7 cellular contexts compared by ENCODE assay signal in the genomic region with DNA sequence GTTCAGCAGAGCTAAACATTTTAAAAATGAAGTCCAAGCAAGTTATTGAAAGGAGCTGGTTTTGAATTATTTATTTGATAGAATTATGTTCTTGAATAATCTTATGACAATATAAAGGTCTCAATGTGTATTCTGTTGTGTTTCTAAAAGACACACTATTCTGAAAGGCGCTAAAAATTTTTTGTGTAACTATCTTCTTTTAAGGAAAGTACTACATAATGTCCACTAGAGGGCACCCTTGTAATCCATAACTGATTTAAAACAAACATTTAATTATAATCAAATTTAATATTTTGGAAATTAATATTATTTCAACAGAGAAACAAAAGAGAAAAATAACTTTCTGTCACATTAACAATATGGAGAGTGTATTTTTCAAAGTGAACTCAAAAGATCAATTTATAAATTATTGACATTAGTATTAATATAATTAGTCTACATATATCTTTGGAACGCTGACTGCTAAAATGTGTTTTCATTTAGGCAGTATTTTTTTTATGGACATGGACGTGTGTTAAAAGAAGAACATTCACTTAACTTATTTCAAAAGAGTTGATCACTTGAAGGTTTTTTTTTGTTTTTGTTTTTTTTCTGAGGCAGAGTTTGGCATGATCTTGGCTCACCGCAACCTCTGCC.
DNase-seq lines count a peak whose midpoint lies in the region; ATAC-seq and TF ChIP-seq lines count a peak whose summit lies in the region.

No MANE protein-coding gene starts in this region.

- no peak for TF ChIP-seq EP300 in upper lobe of left lung (IDR thresholded peaks at IDR 0.05)

- no peak overlapping the region for H3K27ac ChIP-seq in upper lobe of left lung

- DNase-seq in GM10266 (ENCODE audit: extremely low spot score) (peak; percentile 7), LHCN-M2 (ENCODE audit: low read depth) (peak; percentile 19), SKM-1 treated with dmso at 0.1 percent for 144 hours (lab: John Stamatoyannopoulos, UW; ENCODE audit: unreplicated experiment) (peak; percentile 67), germinal center (ENCODE audit: low spot score) (peak; percentile 6), upper lobe of left lung (no peak)
- no peak for DNase-seq in activated T-cell treated with anti-CD3 and anti-CD28 coated beads, Interleukin-2, amount 50 U/mL, for 48 hours

- no peaks in the 10 kb centered on the region for H3K36me3 ChIP-seq in upper lobe of left lung

- peak; percentile 36 for TF ChIP-seq CTCF in GM10266 (IDR thresholded peaks at IDR 0.05; ENCODE audit: control insufficient read depth, insufficient read depth, low read depth, missing control alignments)
- peak; percentile 29 to 76 (median 42) for TF ChIP-seq CTCF in upper lobe of left lung (IDR thresholded peaks at IDR 0.05)

- H3K27me3 ChIP-seq in upper lobe of left lung: no peaks in the 10 kb centered on the region

- no peaks in the 10 kb centered on the region for H3K4me1 ChIP-seq in upper lobe of left lung

- TF ChIP-seq POLR2A in upper lobe of left lung (IDR thresholded peaks at IDR 0.05): no peak

- 60 to 67% methylated on average over 4 of the region's 4 CpGs for WGBS in upper lobe of left lung, 2 donors

- H3K4me3 ChIP-seq in upper lobe of left lung: no peak overlapping the region

- H3K9me3 ChIP-seq in upper lobe of left lung: no peaks in the 10 kb centered on the region

- peak in 1 of 2 donors; percentile 53 for ATAC-seq in upper lobe of left lung (ENCODE audit: low FRiP score in 2 of 2)
- ATAC-seq in GM21825 (IDR thresholded peaks at IDR 0.05; ENCODE audit: unreplicated experiment): no peak

Comparison
In these comparisons a context has a peak if more than half of its experiments do, and no peak if none do; other contexts are left out.
1. DNase-seq: peak in GM10266 (single experiment), LHCN-M2 (single experiment), SKM-1 treated with dmso at 0.1 percent for 144 hours (single experiment) and germinal center (single experiment); none in upper lobe of left lung (0 of 2) and activated T-cell treated with anti-CD3 and anti-CD28 coated beads, Interleukin-2, amount 50 U/mL, for 48 hours (0 of 2).